In genomic region chr18:47772374-47773248, GRCh38 we compare ENCODE assay signal across 8 cellular contexts.
DNase-seq lines count a peak whose midpoint lies in the region; ATAC-seq and TF ChIP-seq lines count a peak whose summit lies in the region.

No MANE protein-coding gene starts in this region.

- H3K4me2 ChIP-seq in hepatocyte, result no peak overlapping the region

- ATAC-seq in HG03469 (IDR thresholded peaks at IDR 0.05; ENCODE audit: unreplicated experiment) (no peak), GM18502 (IDR thresholded peaks at IDR 0.05; ENCODE audit: poor library complexity, unreplicated experiment) (no peak)

- no peaks in the 10 kb centered on the region for H3K9me3 ChIP-seq in hepatocyte (ENCODE audit: low read depth)

- H3K4me3 ChIP-seq in hepatocyte, result no peak overlapping the region

- no peak overlapping the region for H3K27ac ChIP-seq in hepatocyte

- 68% methylated on average over 16 of the region's 16 CpGs for WGBS in hepatocyte (ENCODE audit: low lambda C conversion rate, missing lambda C conversion rate)

- H3K79me2 ChIP-seq in hepatocyte, result no peaks in the 10 kb centered on the region

- H2AFZ ChIP-seq in hepatocyte, result no peak overlapping the region

- H4K20me1 ChIP-seq in hepatocyte (ENCODE audit: insufficient read depth, poor library complexity, severe bottlenecking), result no peaks in the 10 kb centered on the region

- no peaks in the 10 kb centered on the region for H3K36me3 ChIP-seq in hepatocyte (replicated peaks; ENCODE audit: insufficient read depth, low read depth)

- H3K4me1 ChIP-seq in hepatocyte (ENCODE audit: insufficient read depth), result no peaks in the 10 kb centered on the region

- no peaks in the 10 kb centered on the region for H3K27me3 ChIP-seq in hepatocyte

- DNase-seq in M059J (ENCODE audit: low read depth) (peak; percentile 70), T follicular helper cell (ENCODE audit: low read depth) (peak; percentile 21), hepatocyte (ENCODE audit: low spot score) (peak; percentile 68)
- DNase-seq in activated naive CD8-positive, alpha-beta T cell treated with anti-CD3 and anti-CD28 coated beads, Interleukin-2, amount 50 U/mL, for 16 hours (ENCODE audit: low read depth, low spot score), result peak; percentile 12
- peak; percentile 75 to 79 for DNase-seq in stimulated activated CD4-positive, alpha-beta T cell treated with anti-CD3 and anti-CD28 coated beads, Interleukin-2, amount 100 ng/mL, for 24 hours

- no peaks in the 10 kb centered on the region for H3K9me2 ChIP-seq in hepatocyte (replicated peaks; ENCODE audit: insufficient read depth)

- TF ChIP-seq CTCF in GM12801 (IDR thresholded peaks at IDR 0.05; ENCODE audit: extremely low read depth, insufficient read length) (peak; percentile 95), hepatocyte (IDR thresholded peaks at IDR 0.05; ENCODE audit: poor library complexity) (peak; percentile 56)

Comparison
In these comparisons a context has a peak if more than half of its experiments do, and no peak if none do; other contexts are left out.
1. DNase-seq: peak in every context shown above with its lines; median percentile 77 in stimulated activated CD4-positive, alpha-beta T cell treated with anti-CD3 and anti-CD28 coated beads, Interleukin-2, amount 100 ng/mL, for 24 hours; 70 in M059J; 68 in hepatocyte; 21 in T follicular helper cell; 12 in activated naive CD8-positive, alpha-beta T cell treated with anti-CD3 and anti-CD28 coated beads, Interleukin-2, amount 50 U/mL, for 16 hours.